In genomic region chr5:160448886-160449285, GRCh38 we compare ENCODE assay signal across 24 cellular contexts.
"Had no signal": no experiment of that assay in that cellular context is flagged by ENCODE, and none has a peak within 500 bp of the region (broad histone marks: within the 10 kb centered on the region; RNA-seq: fewer than 3 reads in every experiment).

No MANE protein-coding gene starts in this region.

- DNase-seq: dermis blood vessel endothelial cell; effector memory CD4-positive, alpha-beta T cell; foreskin keratinocyte; heart left ventricle; kidney; pancreas; retina; right lobe of liver; small intestine; stimulated activated CD4-positive, alpha-beta T cell treated with anti-CD3 and anti-CD28 coated beads, Interleukin-15, amount 100 ng/mL, for 24 hours; stimulated activated CD4-positive, alpha-beta T cell treated with anti-CD3 and anti-CD28 coated beads, Interleukin-2, amount 100 ng/mL, for 48 hours; stimulated activated naive CD4-positive, alpha-beta T cell; stimulated activated naive CD8-positive, alpha-beta T cell treated with anti-CD3 and anti-CD28 coated beads, Interleukin-15, amount 100 ng/mL, for 72 hours; transverse colon; upper lobe of right lung; uterus had no signal

- FAIRE-seq: endothelial cell of umbilical vein, kidney, pancreas, small intestine had no signal

- ATAC-seq: foreskin keratinocyte; gastroesophageal sphincter; heart left ventricle; left lobe of liver; natural killer cell treated with Interleukin-12 subunit alpha and Interleukin-12 subunit beta and Interleukin-15 and Interleukin-18, amount 100 ng/mL, for 72 hours; pancreas; right lobe of liver; stimulated activated naive CD8-positive, alpha-beta T cell treated with anti-CD3 and anti-CD28 coated beads, Interleukin-15, amount 100 ng/mL, for 72 hours; upper lobe of right lung had no signal

- H3K4me3 ChIP-seq: esophagus muscularis mucosa, gastroesophageal sphincter, heart left ventricle, hepatocyte, lung, pancreas, right lobe of liver, suprapubic skin, transverse colon, upper lobe of right lung, uterus had no signal
